ENCODE assay signal across 19 cellular contexts in the genomic region with DNA sequence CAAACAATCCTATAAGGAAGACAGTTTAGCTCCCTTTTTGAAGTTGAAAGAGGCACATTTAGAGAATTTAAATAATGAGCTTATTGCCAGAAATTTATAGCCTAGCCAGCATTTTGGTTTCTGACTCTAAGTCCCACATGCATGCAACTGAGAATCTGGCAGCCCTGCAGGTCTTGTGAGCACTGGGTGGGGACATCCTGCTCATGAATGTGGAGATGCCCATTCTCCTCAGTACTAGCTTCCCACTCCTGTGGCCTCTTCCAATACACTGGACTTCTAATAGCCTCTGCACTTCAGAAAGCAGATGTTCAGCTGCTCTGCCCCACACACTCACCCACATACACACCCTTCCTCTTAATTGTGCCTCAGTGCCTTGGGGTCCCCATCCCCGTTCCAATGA.
DNase-seq lines count a peak whose midpoint lies in the region; ATAC-seq and TF ChIP-seq lines count a peak whose summit lies in the region.
"Had no signal": no experiment of that assay in that cellular context is flagged by ENCODE, and none has a peak within 500 bp of the region (broad histone marks: within the 10 kb centered on the region; RNA-seq: fewer than 3 reads in every experiment).

No MANE protein-coding gene starts in this region.

- DNase-seq in A673 (ENCODE audit: low spot score), result peak; percentile 11
- DNase-seq in endodermal cell, result no peak
- DNase-seq in neural crest cell (ENCODE audit: low read depth, low spot score), result no peak
- no peak for DNase-seq in activated naive CD4-positive, alpha-beta T cell treated with anti-CD3 and anti-CD28 coated beads, Interleukin-2, amount 50 U/mL, for 72 hours (ENCODE audit: low spot score in 2 of 2)
- DNase-seq: 8988T; ACHN; Calu3; CD4-positive, CD25-positive, alpha-beta regulatory T cell; DMS 273 treated with DMSO at 0.1 percent for 48 hours; HCEC 1CT; HFFc6 had no signal

- no peaks in the 10 kb centered on the region for H3K27me3 ChIP-seq in A673 (replicated peaks; ENCODE audit: insufficient read depth, low read depth, low read length, poor library complexity)
- no peaks in the 10 kb centered on the region for H3K27me3 ChIP-seq in HUES6 (ENCODE audit: control insufficient read depth, insufficient read depth, low read length)
- H3K27me3 ChIP-seq in endodermal cell (ENCODE audit: control insufficient read depth, insufficient read depth, low read length, poor library complexity, severe bottlenecking), result no peaks in the 10 kb centered on the region
- H3K27me3 ChIP-seq: BLaER1 treated with 17β-estradiol and CSF1 and Interleukin-3, amounts not matched to agents 10 nM and 100 nM had no signal

- H3K36me3 Mint-ChIP-seq in endodermal cell (ENCODE audit: low read depth), result no peaks in the 10 kb centered on the region
- no peaks in the 10 kb centered on the region for H3K36me3 Mint-ChIP-seq in neural crest cell (ENCODE audit: low read depth)
- no peaks in the 10 kb centered on the region for H3K36me3 Mint-ChIP-seq in activated naive CD4-positive, alpha-beta T cell treated with anti-CD3 and anti-CD28 coated beads, Interleukin-2, amount 50 U/mL, for 72 hours
- H3K36me3 Mint-ChIP-seq: CD4-positive, CD25-positive, alpha-beta regulatory T cell; IgD-negative memory B cell had no signal

- POLR2A ChIA-PET in A673 (lab: Charles Lee; ENCODE audit: low non-redundant PET), result no interaction called here

- peaks cover 7% of the 10 kb centered on the region for H3K4me1 Mint-ChIP-seq in endodermal cell
- peaks cover 11% of the 10 kb centered on the region for H3K4me1 Mint-ChIP-seq in neural crest cell
- H3K4me1 Mint-ChIP-seq: CD4-positive, CD25-positive, alpha-beta regulatory T cell; IgD-negative memory B cell had no signal

- H3K9ac ChIP-seq in HUES6 (ENCODE audit: low read length) (no peak overlapping the region), endodermal cell (ENCODE audit: extremely low read depth, low read length, poor library complexity, severe bottlenecking) (no peak overlapping the region)
- H3K9ac ChIP-seq: BLaER1 treated with 17β-estradiol and CSF1 and Interleukin-3, amounts not matched to agents 10 nM and 100 nM had no signal

- ATAC-seq in GM21367 (IDR thresholded peaks at IDR 0.05; ENCODE audit: unreplicated experiment) (no peak), HG03354 (IDR thresholded peaks at IDR 0.05; ENCODE audit: poor library complexity, severe bottlenecking, unreplicated experiment) (no peak), HG03521 (IDR thresholded peaks at IDR 0.05; ENCODE audit: unreplicated experiment) (no peak)
- ATAC-seq in activated naive CD4-positive, alpha-beta T cell treated with anti-CD3 and anti-CD28 coated beads, Interleukin-2, amount 50 U/mL, for 72 hours, result no peak
- ATAC-seq: GM12878 had no signal

- H3K4me1 ChIP-seq in A673 (ENCODE audit: insufficient read depth, low read length, poor library complexity, severe bottlenecking) (no peaks in the 10 kb centered on the region), HUES6 (ENCODE audit: control insufficient read depth, insufficient read depth, low read length) (peaks cover 17% of the 10 kb centered on the region), endodermal cell (ENCODE audit: control insufficient read depth, insufficient read depth, low read length) (no peaks in the 10 kb centered on the region)
- H3K4me1 ChIP-seq: BLaER1 treated with 17β-estradiol and CSF1 and Interleukin-3, amounts not matched to agents 10 nM and 100 nM had no signal

- H3K36me3 ChIP-seq in A673 (ENCODE audit: insufficient read depth, low read length, poor library complexity, severe bottlenecking) (no peaks in the 10 kb centered on the region), HUES6 (ENCODE audit: control insufficient read depth, insufficient read depth, low read length) (no peaks in the 10 kb centered on the region), endodermal cell (ENCODE audit: control insufficient read depth, insufficient read depth, low read length) (no peaks in the 10 kb centered on the region)
- H3K36me3 ChIP-seq: BLaER1 treated with 17β-estradiol and CSF1 and Interleukin-3, amounts not matched to agents 10 nM and 100 nM had no signal

- H3K9me3 ChIP-seq in A673 (ENCODE audit: low read depth, low read length, poor library complexity, severe bottlenecking) (no peaks in the 10 kb centered on the region), HUES6 (ENCODE audit: control insufficient read depth, insufficient read depth, low read depth, low read length) (no peaks in the 10 kb centered on the region), endodermal cell (ENCODE audit: control insufficient read depth, low read length) (no peaks in the 10 kb centered on the region)
- H3K9me3 ChIP-seq: BLaER1 treated with 17β-estradiol and CSF1 and Interleukin-3, amounts not matched to agents 10 nM and 100 nM had no signal

- WGBS in endodermal cell (ENCODE audit: insufficient coverage in 1 of 2, insufficient read length in 1 of 2), 2 experiments, result 89% methylated on average over 1 of the region's 1 CpG; no CpG with 5 or more reads in 1 of the 2 experiments

- H3K27me3 Mint-ChIP-seq in endodermal cell (ENCODE audit: insufficient read depth) (no peaks in the 10 kb centered on the region), neural crest cell (ENCODE audit: low read depth) (no peaks in the 10 kb centered on the region)

- BruUV-seq in A673 (replicated peaks; lab: Mats Ljungman, UMichigan), result no TSS peak

- CTCF ChIA-PET in A673 (lab: Charles Lee), result no interaction called here

- H3K4me3 ChIP-seq in A673 (ENCODE audit: low read depth, low read length, poor library complexity, severe bottlenecking) (no peak overlapping the region), HUES6 (ENCODE audit: low read depth, low read length) (peak overlapping the region; percentile 7; the same call in 1 of the 2 replicates), endodermal cell (ENCODE audit: low read length) (no peak overlapping the region)
- H3K4me3 ChIP-seq: BLaER1 treated with 17β-estradiol and CSF1 and Interleukin-3, amounts not matched to agents 10 nM and 100 nM; GM12878 had no signal

- TF ChIP-seq CTCF in A673 (conservative IDR thresholded peaks at IDR 0.05; ENCODE audit: low read depth, low read length), result no peak
- no peak for TF ChIP-seq CTCF in endodermal cell (conservative IDR thresholded peaks at IDR 0.05)
- TF ChIP-seq CTCF in neural crest cell (conservative IDR thresholded peaks at IDR 0.05), result no peak

- H3K9me3 Mint-ChIP-seq in endodermal cell (no peaks in the 10 kb centered on the region), neural crest cell (no peaks in the 10 kb centered on the region)
- no peaks in the 10 kb centered on the region for H3K9me3 Mint-ChIP-seq in activated naive CD4-positive, alpha-beta T cell treated with anti-CD3 and anti-CD28 coated beads, Interleukin-2, amount 50 U/mL, for 72 hours
- H3K9me3 Mint-ChIP-seq: HFFc6 had no signal

- intact Hi-C loops in A673 (cut with micrococcal nuclease; ENCODE audit: unreplicated experiment), result no loop called here

- H3K4me3 Mint-ChIP-seq in endodermal cell (no peak overlapping the region), neural crest cell (no peak overlapping the region)
- H3K4me3 Mint-ChIP-seq: CD4-positive, CD25-positive, alpha-beta regulatory T cell; HFFc6; IgD-negative memory B cell had no signal

- no peak overlapping the region for H3K27ac ChIP-seq in A673 (ENCODE audit: low read depth, low read length, poor library complexity, severe bottlenecking)
- H3K27ac ChIP-seq in HUES6 (ENCODE audit: low read depth, low read length), result peak overlapping the region; percentile 1; the same call in 1 of the 2 replicates
- no peak overlapping the region for H3K27ac ChIP-seq in endodermal cell (ENCODE audit: low read depth, low read length)
- H3K27ac ChIP-seq: BLaER1 treated with 17β-estradiol and CSF1 and Interleukin-3, amounts not matched to agents 10 nM and 100 nM; HL-60 had no signal

- H3K27ac Mint-ChIP-seq in endodermal cell (peak overlapping the region; percentile 50), neural crest cell (ENCODE audit: unreplicated experiment) (peak overlapping the region; percentile 83)
- H3K27ac Mint-ChIP-seq in activated naive CD4-positive, alpha-beta T cell treated with anti-CD3 and anti-CD28 coated beads, Interleukin-2, amount 50 U/mL, for 72 hours, result no peak overlapping the region
- H3K27ac Mint-ChIP-seq: CD4-positive, CD25-positive, alpha-beta regulatory T cell; HFFc6; IgD-negative memory B cell had no signal

Comparison
In these comparisons a context has a peak if more than half of its experiments do, and no peak if none do; other contexts are left out.
1. H3K27ac Mint-ChIP-seq: peak in endodermal cell (single experiment) and neural crest cell (single experiment); none in activated naive CD4-positive, alpha-beta T cell treated with anti-CD3 and anti-CD28 coated beads, Interleukin-2, amount 50 U/mL, for 72 hours (0 of 2).